In genomic region chr10:124126139-124126538, GRCh38 we compare ENCODE assay signal across 20 cellular contexts. TPM values are rescaled to one million over a fixed set of nuclear protein-coding genes. Genes with fewer than 3 reads are reported as not detected.
DNase-seq lines count a peak whose midpoint lies in the region; ATAC-seq and TF ChIP-seq lines count a peak whose summit lies in the region.
"Had no signal": no experiment of that assay in that cellular context is flagged by ENCODE, and none has a peak within 500 bp of the region (broad histone marks: within the 10 kb centered on the region; RNA-seq: fewer than 3 reads in every experiment).

No MANE protein-coding gene starts in this region.

- H3K9me3 ChIP-seq in PC-9 (ENCODE audit: insufficient read depth, low read depth) (no peaks in the 10 kb centered on the region), lung (ENCODE audit: control insufficient read depth in 2 of 2, insufficient read depth in 1 of 2, low read length in 1 of 2) (no peaks in the 10 kb centered on the region)
- H3K9me3 ChIP-seq in effector memory CD4-positive, alpha-beta T cell (ENCODE audit: control insufficient read depth, low read length): no peaks in the 10 kb centered on the region
- H3K9me3 ChIP-seq: A549, BE2C, MG63, SK-N-SH had no signal

- WGBS in lung, 2 donors: 54 to 56% methylated on average over 5 of the region's 5 CpGs

- H3K9me3 Mint-ChIP-seq in stimulated activated memory B cell treated with anti-CD40 and anti-IgM and Interleukin-4, amounts not matched to agents 10 μg/mL and 1 μg/mL and 100 μg/mL, for 72 hours: no peaks in the 10 kb centered on the region

- peaks cover 18% of the 10 kb centered on the region for H3K4me1 Mint-ChIP-seq in stimulated activated memory B cell treated with anti-CD40 and anti-IgM and Interleukin-4, amounts not matched to agents 10 μg/mL and 1 μg/mL and 100 μg/mL, for 72 hours
- H3K4me1 Mint-ChIP-seq: CD4-positive, alpha-beta memory T cell had no signal

- TF ChIP-seq CTCF in PC-9 (conservative IDR thresholded peaks at IDR 0.05) (no peak), lung (IDR thresholded peaks at IDR 0.05; ENCODE audit: control extremely low read depth, extremely low read depth) (no peak)

- intact Hi-C loops in PC-9 (cut with micrococcal nuclease; ENCODE audit: unreplicated experiment): no loop called here

- H3K4me3 ChIP-seq in PC-9: no peak overlapping the region
- H3K4me3 ChIP-seq in lung: no peak overlapping the region
- no peak overlapping the region for H3K4me3 ChIP-seq in effector memory CD4-positive, alpha-beta T cell (ENCODE audit: insufficient read depth, low read depth, low read length, poor library complexity, severe bottlenecking)
- H3K4me3 ChIP-seq: A549, MG63 had no signal

- H2AFZ ChIP-seq in PC-9: no peak overlapping the region

- H3K4me1 ChIP-seq in PC-9 (replicated peaks; ENCODE audit: insufficient read depth) (peaks cover 6% of the 10 kb centered on the region), lung (ENCODE audit: control insufficient read depth in 2 of 2, insufficient read depth in 2 of 2, low read length in 2 of 2) (peaks cover 0 to 2% of the 10 kb centered on the region in 2 donors)
- H3K4me1 ChIP-seq in effector memory CD4-positive, alpha-beta T cell (ENCODE audit: control insufficient read depth, insufficient read depth, low read length, poor library complexity, severe bottlenecking): no peaks in the 10 kb centered on the region
- H3K4me1 ChIP-seq: A549 had no signal

- H3K9me2 ChIP-seq in PC-9 (ENCODE audit: insufficient read depth): no peaks in the 10 kb centered on the region
- H3K9me2 ChIP-seq: SK-N-SH had no signal

- H3K36me3 Mint-ChIP-seq in stimulated activated memory B cell treated with anti-CD40 and anti-IgM and Interleukin-4, amounts not matched to agents 10 μg/mL and 1 μg/mL and 100 μg/mL, for 72 hours: no peaks in the 10 kb centered on the region
- H3K36me3 Mint-ChIP-seq: CD4-positive, alpha-beta memory T cell had no signal

- DNase-seq in CD1c-positive myeloid dendritic cell (ENCODE audit: extremely low spot score): peak; percentile 44
- no peak for DNase-seq in PC-9
- no peak for DNase-seq in lung (ENCODE audit: low spot score)
- DNase-seq in putamen (ENCODE audit: low spot score): peak; percentile 12
- DNase-seq in effector memory CD4-positive, alpha-beta T cell: no peak
- DNase-seq: GF-D8, MG63, NCI-H1417, NCI-H1694 treated with DMSO at 0.1 percent for 48 hours, NCI-H2081 treated with DMSO at 0.1 percent for 48 hours, NCI-H2171 treated with DMSO at 0.1 percent for 48 hours, NCI-H524 treated with DMSO at 0.1 percent for 48 hours, SIG-M5, SK-N-SH had no signal

- H3K36me3 ChIP-seq in PC-9 (ENCODE audit: low read depth) (no peaks in the 10 kb centered on the region), lung (ENCODE audit: control insufficient read depth in 2 of 2, insufficient read depth in 2 of 2, low read length in 2 of 2) (no peaks in the 10 kb centered on the region)
- no peaks in the 10 kb centered on the region for H3K36me3 ChIP-seq in effector memory CD4-positive, alpha-beta T cell (ENCODE audit: control insufficient read depth, insufficient read depth, low read length)
- H3K36me3 ChIP-seq: BE2C, MG63 had no signal

- H3K27ac Mint-ChIP-seq in stimulated activated memory B cell treated with anti-CD40 and anti-IgM and Interleukin-4, amounts not matched to agents 10 μg/mL and 1 μg/mL and 100 μg/mL, for 72 hours: no peak overlapping the region

- H3K27me3 ChIP-seq in PC-9 (ENCODE audit: insufficient read depth, low read depth) (no peaks in the 10 kb centered on the region), lung (ENCODE audit: control insufficient read depth, insufficient read depth) (no peaks in the 10 kb centered on the region)
- H3K27me3 ChIP-seq in effector memory CD4-positive, alpha-beta T cell (replicated peaks; ENCODE audit: control insufficient read depth, insufficient read depth, low read length, poor library complexity, severe bottlenecking): no peaks in the 10 kb centered on the region
- H3K27me3 ChIP-seq: BE2C, MG63 had no signal

- POLR2A ChIA-PET in PC-9 (lab: Charles Lee; ENCODE audit: unreplicated experiment): interaction anchor here (0.9 kb wide), 1 partner anchor 26 kb away, joined by 6 read pairs; no protein-coding TSS in a partner anchor

- no TSS peak for BruUV-seq in PC-9 (replicated peaks; lab: Mats Ljungman, UMichigan)

- peak overlapping the region; percentile 22; the same call in 1 of the 2 replicates for H3K27ac ChIP-seq in PC-9
- H3K27ac ChIP-seq in lung (ENCODE audit: low read depth in 1 of 2, low read length in 1 of 2): no peak overlapping the region
- no peak overlapping the region for H3K27ac ChIP-seq in effector memory CD4-positive, alpha-beta T cell (ENCODE audit: insufficient read depth, low read length, poor library complexity, severe bottlenecking)
- H3K27ac ChIP-seq: A549, RWPE1 had no signal

- no peaks in the 10 kb centered on the region; the same call in 1 of the 2 replicates for H3F3A ChIP-seq in PC-9 (ENCODE audit: insufficient read depth, low read depth)

- CTCF ChIA-PET in PC-9 (lab: Charles Lee): interaction anchor here (0.6 to 1.5 kb wide), 2 partner anchors 26 to 763 kb away, joined by 4 to 13 read pairs; no protein-coding TSS in a partner anchor

- no peak overlapping the region for H3K4me2 ChIP-seq in PC-9
- H3K4me2 ChIP-seq: A549, SK-N-SH had no signal

- no peak overlapping the region for H3K4me3 Mint-ChIP-seq in stimulated activated memory B cell treated with anti-CD40 and anti-IgM and Interleukin-4, amounts not matched to agents 10 μg/mL and 1 μg/mL and 100 μg/mL, for 72 hours
- H3K4me3 Mint-ChIP-seq: CD4-positive, alpha-beta memory T cell had no signal

- ATAC-seq in lung (ENCODE audit: insufficient read depth, low FRiP score) (peak; percentile 40), HG02885 (IDR thresholded peaks at IDR 0.05; ENCODE audit: poor library complexity, unreplicated experiment) (no peak)
- ATAC-seq in stimulated activated memory B cell treated with anti-CD40 and anti-IgM and Interleukin-4, amounts not matched to agents 10 μg/mL and 1 μg/mL and 100 μg/mL, for 72 hours: no peak

- H3K79me2 ChIP-seq in PC-9 (ENCODE audit: low read depth): no peaks in the 10 kb centered on the region

- no peaks in the 10 kb centered on the region for H4K20me1 ChIP-seq in PC-9 (ENCODE audit: insufficient read depth)

- no peaks in the 10 kb centered on the region for H3K27me3 Mint-ChIP-seq in stimulated activated memory B cell treated with anti-CD40 and anti-IgM and Interleukin-4, amounts not matched to agents 10 μg/mL and 1 μg/mL and 100 μg/mL, for 72 hours
- H3K27me3 Mint-ChIP-seq: CD4-positive, alpha-beta memory T cell had no signal

RNA-seq across cellular contexts. Expression of gene CHST15, which starts 32.7 kb away (rescaled TPM):
- total RNA-seq in PC-9 (2021) (23.8 and 24.6 TPM in 2 replicates), lung (10 to 100 TPM; 30.9 to 42.6 TPM)
- polyA plus RNA-seq in lung: 10 to 100 TPM in 1 of 2 donors, 1 to 10 TPM in 1; 5.4 to 45.3 TPM

Comparison
In these comparisons a context has a peak if more than half of its experiments do, and no peak if none do; other contexts are left out.
1. DNase-seq: peak in CD1c-positive myeloid dendritic cell (single experiment) and putamen (single experiment); none in PC-9 (0 of 2), lung (single experiment) and effector memory CD4-positive, alpha-beta T cell (0 of 3).